ENCODE assay signal across 24 cellular contexts in genomic region chr16:86316967-86317616, GRCh38.
A peak's percentile ranks its signal among the peaks of the same experiment; 100 is the strongest.
DNase-seq lines count a peak whose midpoint lies in the region; ATAC-seq and TF ChIP-seq lines count a peak whose summit lies in the region.
"Had no signal": no experiment of that assay in that cellular context is flagged by ENCODE, and none has a peak within 500 bp of the region (broad histone marks: within the 10 kb centered on the region; RNA-seq: fewer than 3 reads in every experiment).

No MANE protein-coding gene starts in this region.

- H3K9me2 ChIP-seq in GM23338 (ENCODE audit: insufficient read depth) = no peaks in the 10 kb centered on the region

- H4K20me1 ChIP-seq in GM23338 (replicated peaks; ENCODE audit: insufficient read depth) = no peaks in the 10 kb centered on the region
- H4K20me1 ChIP-seq in neural progenitor cell (ENCODE audit: low read depth) = no peaks in the 10 kb centered on the region

- peak; percentile 16 for DNase-seq in activated CD4-positive, alpha-beta T cell treated with anti-CD3 and anti-CD28 coated beads for 36 hours
- DNase-seq in activated CD4-positive, alpha-beta T cell treated with anti-CD3 and anti-CD28 coated beads for 48 hours = no peak
- DNase-seq in GM23338 (ENCODE audit: low spot score) (peak; percentile 42), neural progenitor cell (ENCODE audit: low spot score) (no peak), foreskin melanocyte (no peak), NOMO-1 treated with dmso at 0.1 percent for 144 hours (lab: John Stamatoyannopoulos, UW; ENCODE audit: unreplicated experiment) (no peak), germinal center (ENCODE audit: low spot score) (no peak)
- no peak for DNase-seq in activated naive CD8-positive, alpha-beta T cell treated with anti-CD3 and anti-CD28 coated beads, Interleukin-2, amount 50 U/mL, for 24 hours
- DNase-seq: activated CD4-positive, alpha-beta T cell treated with anti-CD3 and anti-CD28 coated beads, Interleukin-2, amount 50 U/mL, for 1 hour; cortex of kidney; DMS79; effector memory CD8-positive, alpha-beta T cell; erythroblast; glutamatergic neuron; left lung; NCI-H2107; SIG-M5; stimulated activated CD4-positive, alpha-beta T cell treated with anti-CD3 and anti-CD28 coated beads, Interleukin-4, amount 100 ng/mL, for 1 hour had no signal

- H3K27me3 ChIP-seq in GM23338 (ENCODE audit: insufficient read depth) (no peaks in the 10 kb centered on the region), neural progenitor cell (no peaks in the 10 kb centered on the region)
- H3K27me3 ChIP-seq: sigmoid colon had no signal

- no peaks in the 10 kb centered on the region for H3K4me1 Mint-ChIP-seq in activated CD4-positive, alpha-beta T cell treated with anti-CD3 and anti-CD28 coated beads for 36 hours
- H3K4me1 Mint-ChIP-seq in GM23338 (peaks cover 4% of the 10 kb centered on the region), neural progenitor cell (no peaks in the 10 kb centered on the region)
- H3K4me1 Mint-ChIP-seq in activated naive CD8-positive, alpha-beta T cell treated with anti-CD3 and anti-CD28 coated beads, Interleukin-2, amount 50 U/mL, for 24 hours = no peaks in the 10 kb centered on the region
- H3K4me1 Mint-ChIP-seq: memory B cell had no signal

- H3K4me3 Mint-ChIP-seq in activated CD4-positive, alpha-beta T cell treated with anti-CD3 and anti-CD28 coated beads for 36 hours = no peak overlapping the region
- H3K4me3 Mint-ChIP-seq in GM23338 = no peak overlapping the region
- no peak overlapping the region for H3K4me3 Mint-ChIP-seq in activated naive CD8-positive, alpha-beta T cell treated with anti-CD3 and anti-CD28 coated beads, Interleukin-2, amount 50 U/mL, for 24 hours
- no peak overlapping the region for H3K4me3 Mint-ChIP-seq in neural progenitor cell
- H3K4me3 Mint-ChIP-seq: effector memory CD8-positive, alpha-beta T cell; memory B cell; T-helper 2 cell treated with Interferon-gamma antibody and Interleukin-4, amounts not matched to agents 5 μg/mL and 100 μg/mL, for 36 hours; type B pancreatic cell had no signal

- H3K27ac ChIP-seq in GM23338 (ENCODE audit: low read depth) (no peak overlapping the region), neural progenitor cell (no peak overlapping the region)
- H3K27ac ChIP-seq: C4-2B, left lung, prostate gland, sigmoid colon had no signal

- ATAC-seq in activated CD4-positive, alpha-beta T cell treated with anti-CD3 and anti-CD28 coated beads for 36 hours = peak; percentile 25
- ATAC-seq in GM23338 = peak; percentile 73
- peak; percentile 27 for ATAC-seq in activated naive CD8-positive, alpha-beta T cell treated with anti-CD3 and anti-CD28 coated beads, Interleukin-2, amount 50 U/mL, for 24 hours
- ATAC-seq: effector memory CD8-positive, alpha-beta T cell; left lung had no signal

- H3K79me2 ChIP-seq in GM23338 (replicated peaks; ENCODE audit: insufficient read depth) (no peaks in the 10 kb centered on the region), neural progenitor cell (ENCODE audit: low read depth) (no peaks in the 10 kb centered on the region)

- H3K9me3 ChIP-seq in neural progenitor cell (ENCODE audit: low read depth) = no peaks in the 10 kb centered on the region
- H3K9me3 ChIP-seq: left lung, prostate gland, sigmoid colon had no signal

- no peak overlapping the region for H3K27ac Mint-ChIP-seq in activated CD4-positive, alpha-beta T cell treated with anti-CD3 and anti-CD28 coated beads for 36 hours
- H3K27ac Mint-ChIP-seq in GM23338 (no peak overlapping the region), neural progenitor cell (no peak overlapping the region)
- H3K27ac Mint-ChIP-seq in activated naive CD8-positive, alpha-beta T cell treated with anti-CD3 and anti-CD28 coated beads, Interleukin-2, amount 50 U/mL, for 24 hours = no peak overlapping the region
- H3K27ac Mint-ChIP-seq: effector memory CD8-positive, alpha-beta T cell; memory B cell; T-helper 2 cell treated with Interferon-gamma antibody and Interleukin-4, amounts not matched to agents 5 μg/mL and 100 μg/mL, for 36 hours; type B pancreatic cell had no signal

- H3K9ac ChIP-seq in neural progenitor cell = no peak overlapping the region

- H3K36me3 ChIP-seq in GM23338 (ENCODE audit: insufficient read depth) = no peaks in the 10 kb centered on the region
- no peaks in the 10 kb centered on the region for H3K36me3 ChIP-seq in neural progenitor cell
- H3K36me3 ChIP-seq: left lung, prostate gland, sigmoid colon had no signal

- H3K4me1 ChIP-seq in GM23338 (ENCODE audit: insufficient read depth) (no peaks in the 10 kb centered on the region), neural progenitor cell (peaks cover 5% of the 10 kb centered on the region)
- H3K4me1 ChIP-seq: left lung, prostate gland, sigmoid colon had no signal

- peak; percentile 49 for TF ChIP-seq CTCF in GM23338 (conservative IDR thresholded peaks at IDR 0.05; ENCODE audit: low read depth in 2 of 2)
- peak; percentile 21 for TF ChIP-seq CTCF in neural progenitor cell (IDR thresholded peaks at IDR 0.05)

- H3K4me3 ChIP-seq in GM23338 (no peak overlapping the region), neural progenitor cell (no peak overlapping the region)
- H3K4me3 ChIP-seq: left lung, prostate gland, sigmoid colon had no signal

- CTCF ChIA-PET in activated CD4-positive, alpha-beta T cell treated with anti-CD3 and anti-CD28 coated beads for 36 hours (lab: Charles Lee) = no interaction called here

- H3F3A ChIP-seq in GM23338 (replicated peaks; ENCODE audit: low read depth) = peaks cover 8% of the 10 kb centered on the region
- H3F3A ChIP-seq in neural progenitor cell (ENCODE audit: low read depth) = peaks cover 13% of the 10 kb centered on the region

- H3K9me3 Mint-ChIP-seq in activated CD4-positive, alpha-beta T cell treated with anti-CD3 and anti-CD28 coated beads for 36 hours (ENCODE audit: low read depth) = no peaks in the 10 kb centered on the region
- H3K9me3 Mint-ChIP-seq in GM23338 (no peaks in the 10 kb centered on the region; the same call in 2 of the 3 replicates), neural progenitor cell (no peaks in the 10 kb centered on the region)
- H3K9me3 Mint-ChIP-seq in activated naive CD8-positive, alpha-beta T cell treated with anti-CD3 and anti-CD28 coated beads, Interleukin-2, amount 50 U/mL, for 24 hours = no peaks in the 10 kb centered on the region
- H3K9me3 Mint-ChIP-seq: effector memory CD8-positive, alpha-beta T cell; memory B cell; T-helper 2 cell treated with Interferon-gamma antibody and Interleukin-4, amounts not matched to agents 5 μg/mL and 100 μg/mL, for 36 hours; type B pancreatic cell had no signal

- peak overlapping the region; percentile 60; the same call in 1 of the 2 replicates for H2AFZ ChIP-seq in GM23338
- no peak overlapping the region for H2AFZ ChIP-seq in neural progenitor cell (replicated peaks)

- no peak overlapping the region for H3K4me2 ChIP-seq in GM23338
- H3K4me2 ChIP-seq in neural progenitor cell = no peak overlapping the region

- H3K27me3 Mint-ChIP-seq in activated CD4-positive, alpha-beta T cell treated with anti-CD3 and anti-CD28 coated beads for 36 hours = peaks cover 2% of the 10 kb centered on the region
- H3K27me3 Mint-ChIP-seq in GM23338 (ENCODE audit: insufficient read depth, low read depth, poor library complexity) (peaks cover 6% of the 10 kb centered on the region), neural progenitor cell (ENCODE audit: insufficient read depth, low read depth) (peaks cover 11% of the 10 kb centered on the region)
- H3K27me3 Mint-ChIP-seq in activated naive CD8-positive, alpha-beta T cell treated with anti-CD3 and anti-CD28 coated beads, Interleukin-2, amount 50 U/mL, for 24 hours = peaks cover 5% of the 10 kb centered on the region

- POLR2A ChIA-PET in activated CD4-positive, alpha-beta T cell treated with anti-CD3 and anti-CD28 coated beads for 36 hours (lab: Charles Lee) = no interaction called here

- H3K36me3 Mint-ChIP-seq in activated CD4-positive, alpha-beta T cell treated with anti-CD3 and anti-CD28 coated beads for 36 hours (ENCODE audit: low read depth) = no peaks in the 10 kb centered on the region
- H3K36me3 Mint-ChIP-seq in GM23338 (ENCODE audit: low read depth) (no peaks in the 10 kb centered on the region), neural progenitor cell (no peaks in the 10 kb centered on the region)
- no peaks in the 10 kb centered on the region for H3K36me3 Mint-ChIP-seq in activated naive CD8-positive, alpha-beta T cell treated with anti-CD3 and anti-CD28 coated beads, Interleukin-2, amount 50 U/mL, for 24 hours (ENCODE audit: low read depth)
- H3K36me3 Mint-ChIP-seq: memory B cell, type B pancreatic cell had no signal

- intact Hi-C loops in activated CD4-positive, alpha-beta T cell treated with anti-CD3 and anti-CD28 coated beads for 36 hours (cut with DNase I, micrococcal nuclease) = no loop called here

TF ChIP-seq in GM23338, 12 proteins besides CTCF, POLR2A, EP300 and RAD21 (continues in another document):
- TF ChIP-seq CREB1 (CRISPR knock-in tag; IDR thresholded peaks at IDR 0.05; ENCODE audit: low read depth) = no peak
- TF ChIP-seq POLR2AphosphoS5 (IDR thresholded peaks at IDR 0.05; ENCODE audit: low read depth) = no peak
- no peak for TF ChIP-seq ZNF114 (CRISPR knock-in tag; IDR thresholded peaks at IDR 0.05)

Comparison
In these comparisons a context has a peak if more than half of its experiments do, and no peak if none do; other contexts are left out.
1. DNase-seq: peak in activated CD4-positive, alpha-beta T cell treated with anti-CD3 and anti-CD28 coated beads for 36 hours (single experiment) and GM23338 (single experiment); none in activated CD4-positive, alpha-beta T cell treated with anti-CD3 and anti-CD28 coated beads for 48 hours (single experiment), activated naive CD8-positive, alpha-beta T cell treated with anti-CD3 and anti-CD28 coated beads, Interleukin-2, amount 50 U/mL, for 24 hours (single experiment), neural progenitor cell (single experiment), foreskin melanocyte (single experiment), NOMO-1 treated with dmso at 0.1 percent for 144 hours (single experiment) and germinal center (single experiment).
2. Peak in every context shown above with its lines, with median percentiles within 50 percentile points of each other: ATAC-seq.